Comparison of ENCODE assay signal across 1 cellular context in the genomic region with DNA sequence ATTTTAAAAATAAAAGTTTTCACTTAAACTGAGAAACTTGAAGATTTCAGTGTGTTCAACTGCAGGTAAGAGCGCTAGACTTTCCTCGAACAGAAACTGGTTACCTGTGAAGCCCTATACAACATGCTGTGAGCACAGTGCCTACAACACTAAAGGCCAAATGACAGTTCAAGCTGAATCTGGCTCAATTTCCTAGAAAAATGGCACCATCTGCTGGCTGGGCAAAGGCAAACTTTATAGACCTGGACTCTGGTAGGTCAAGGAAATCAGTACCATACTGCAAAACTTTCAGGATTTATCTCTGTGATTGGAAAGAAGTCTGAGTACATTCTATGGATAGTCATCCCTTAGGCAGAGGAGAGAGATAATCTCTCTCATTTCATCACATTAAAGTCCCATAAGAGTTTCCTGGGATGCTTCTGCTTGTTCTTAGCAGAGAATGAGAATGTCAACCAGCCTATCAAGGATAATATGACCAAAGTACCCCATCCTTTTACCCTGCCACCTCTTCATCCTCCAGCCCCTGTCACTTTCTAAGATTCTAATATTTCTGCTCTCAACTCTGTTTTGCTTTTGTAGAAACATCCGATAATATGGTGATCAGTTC.
TF ChIP-seq lines count a peak whose summit lies in the region.

No MANE protein-coding gene starts in this region.

TF ChIP-seq in endothelial cell of umbilical vein, 7 proteins besides CTCF, POLR2A, EP300 and RAD21:
- TF ChIP-seq POLR2AphosphoS5 (IDR thresholded peaks at IDR 0.05; ENCODE audit: insufficient read depth, low read depth, low read length) (no peak), MYC (IDR thresholded peaks at IDR 0.05; ENCODE audit: low read depth, low read length) (no peak), JUN (IDR thresholded peaks at IDR 0.05; ENCODE audit: borderline replicate concordance, insufficient read depth, insufficient read length, low read depth) (no peak), MAX (IDR thresholded peaks at IDR 0.05; ENCODE audit: insufficient read depth, insufficient read length) (no peak), GATA2 (IDR thresholded peaks at IDR 0.05; ENCODE audit: insufficient read depth, insufficient read length, low read depth, low read length) (no peak), FOS (IDR thresholded peaks at IDR 0.05; ENCODE audit: borderline replicate concordance, insufficient read depth, low read length) (no peak), EZH2 (IDR thresholded peaks at IDR 0.05; ENCODE audit: borderline replicate concordance, low read depth, low read length, severe bottlenecking) (no peak)
